Comparison of ENCODE assay signal across 8 cellular contexts in the genomic region with DNA sequence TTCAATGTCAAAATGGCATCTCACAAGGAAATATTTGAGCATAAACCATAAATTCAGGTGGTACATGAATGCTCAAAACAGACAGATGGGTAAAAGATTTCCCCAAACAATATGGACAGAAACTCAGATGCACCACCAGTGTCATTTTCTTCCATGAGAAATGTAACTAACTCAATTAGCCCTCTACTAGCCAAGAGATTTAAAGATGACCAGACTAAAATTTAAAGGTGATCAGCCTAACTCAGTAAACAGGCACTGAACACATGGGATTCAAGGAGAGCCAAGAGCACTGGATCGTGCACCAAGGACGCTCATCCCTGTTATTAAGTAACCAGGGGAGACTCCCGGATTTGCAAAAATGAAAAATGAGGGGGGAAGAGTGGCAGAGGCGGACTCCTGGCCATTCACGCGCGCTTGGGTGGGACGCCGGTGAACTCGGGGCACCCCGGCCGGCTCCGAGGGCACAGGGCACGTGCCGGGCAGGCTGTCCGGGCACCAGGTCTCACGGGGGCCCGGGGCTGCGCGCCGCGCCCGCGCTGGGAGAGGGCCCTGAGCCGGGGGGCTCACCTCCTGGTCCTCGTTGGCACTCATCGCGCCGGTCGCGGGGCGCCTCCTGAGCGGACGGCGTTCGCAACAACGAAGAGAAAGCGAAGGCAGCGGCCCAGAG. TPM values are rescaled to one million over a fixed set of nuclear protein-coding genes. Genes with fewer than 3 reads are reported as not detected.
DNase-seq lines count a peak whose midpoint lies in the region; ATAC-seq and TF ChIP-seq lines count a peak whose summit lies in the region.

No MANE protein-coding gene starts in this region.

- no peaks in the 10 kb centered on the region for H3K9me3 ChIP-seq in body of pancreas
- H3K9me3 ChIP-seq in spleen, result no peaks in the 10 kb centered on the region

- H3K27ac ChIP-seq in body of pancreas (peak overlapping the region; percentile 84 to 95 (median 89)), spleen (peak overlapping the region; percentile 92 to 97 (median 96))

- TF ChIP-seq POLR2A in body of pancreas (IDR thresholded peaks at IDR 0.05) (no peak), spleen (IDR thresholded peaks at IDR 0.05) (no peak)

- DNase-seq in GM12865 (ENCODE audit: low read depth), result peak; percentile 27
- no peak for DNase-seq in HFF-Myc (ENCODE audit: extremely low read depth, low read depth)
- DNase-seq in RKO (ENCODE audit: low spot score), result peak; percentile 19
- peak; percentile 14 to 38 (median 26) for DNase-seq in body of pancreas
- DNase-seq in immature natural killer cell, result no peak
- DNase-seq in spleen, result peak; percentile 90
- DNase-seq in GDM1 (lab: John Stamatoyannopoulos, UW), result no peak
- DNase-seq in middle frontal gyrus (ENCODE audit: extremely low spot score, low spot score), result no peak

- H3K36me3 Mint-ChIP-seq in immature natural killer cell, result peaks cover 0 to 7% (median 6%) of the 10 kb centered on the region in 3 donors

- 1% methylated on average over 21 to 38 of the region's 39 CpGs for WGBS in body of pancreas, 2 donors
- whole genome bisulfite sequencing in spleen, 5 donors, result 0 to 1% (median 0%) methylated on average over 23 to 38 of the region's 39 CpGs

- ATAC-seq in body of pancreas, result peak; percentile 22

- H3K27me3 ChIP-seq in body of pancreas (no peaks in the 10 kb centered on the region), spleen (replicated peaks in 1 of 7) (no peaks in the 10 kb centered on the region)

- H3K9me3 Mint-ChIP-seq in immature natural killer cell, result no peaks in the 10 kb centered on the region

- intact Hi-C loops in body of pancreas (cut with DNase I) (no loop called here), spleen (cut with DNase I; ENCODE audit: low total_unique reads) (loop anchor here (10.0 kb wide), 1 partner anchor 154 kb away; the partner anchor contains the start of gene ING2)

- H3K4me1 Mint-ChIP-seq in immature natural killer cell, result peaks cover 34 to 47% of the 10 kb centered on the region in 2 donors

- H3K36me3 ChIP-seq in body of pancreas (replicated peaks in 1 of 2; ENCODE audit: insufficient read depth in 1 of 2, low read depth in 2 of 2) (peaks cover 0 to 2% of the 10 kb centered on the region in 2 donors), spleen (peaks cover 0 to 26% (median under 1%) of the 10 kb centered on the region in 6 donors)

- no peak for TF ChIP-seq CTCF in GM12865 (IDR thresholded peaks at IDR 0.05; ENCODE audit: insufficient read depth, low read depth, low read length, missing control alignments)
- no peak for TF ChIP-seq CTCF in HFF-Myc (IDR thresholded peaks at IDR 0.05; ENCODE audit: low read depth, low read length, missing control alignments)
- TF ChIP-seq CTCF in body of pancreas (IDR thresholded peaks at IDR 0.05), result no peak
- TF ChIP-seq CTCF in spleen (IDR thresholded peaks at IDR 0.05 in 8 of 11, conservative IDR thresholded peaks at IDR 0.05 in 3 of 11), result peak in 1 of 11 experiments; percentile 3

- peak overlapping the region; percentile 89 for H3K4me3 ChIP-seq in GM12865 (ENCODE audit: low read depth, low read length)
- peak overlapping the region; percentile 94 for H3K4me3 ChIP-seq in HFF-Myc (replicated peaks; ENCODE audit: low read depth, low read length)
- peak overlapping the region; percentile 93 to 97 for H3K4me3 ChIP-seq in body of pancreas
- peak overlapping the region; percentile 61 to 91 (median 74) for H3K4me3 ChIP-seq in spleen

- H3K27ac Mint-ChIP-seq in immature natural killer cell, result peak overlapping the region; percentile 87 to 98 (median 96)

- peaks cover 20% of the 10 kb centered on the region for H3K4me1 ChIP-seq in body of pancreas
- peaks cover 26 to 59% (median 33%) of the 10 kb centered on the region in 6 donors for H3K4me1 ChIP-seq in spleen

- peak overlapping the region; percentile 94 to 97 (median 94) for H3K4me3 Mint-ChIP-seq in immature natural killer cell

- peaks cover 3 to 7% (median 6%) of the 10 kb centered on the region in 3 donors for H3K27me3 Mint-ChIP-seq in immature natural killer cell (ENCODE audit: low read depth in 3 of 3)

RNA-seq across cellular contexts. Expression of gene RWDD4, which starts 0.5 kb away (rescaled TPM):
- 10 to 100 TPM; 15.2 to 23.3 TPM for total RNA-seq in body of pancreas
- 10 to 100 TPM; 21.5 to 25.7 (median 25.0) TPM for polyA plus RNA-seq in immature natural killer cell
- 10 to 100 TPM in 6 of 7 donors, 1 to 10 TPM in 1; 8.9 to 16.9 (median 14.2) TPM for total RNA-seq in spleen
- polyA plus RNA-seq in spleen, result 10 to 100 TPM in 2 of 3 donors, 1 to 10 TPM in 1; 8.3 to 12.9 (median 11.3) TPM

RNA-seq across cellular contexts. Expression of gene TRAPPC11, which starts 0.6 kb away (rescaled TPM):
- total RNA-seq in body of pancreas, result 100 to 1,000 TPM in 1 of 2 donors, 10 to 100 TPM in 1; 22.6 to 107 TPM
- 10 to 100 TPM; 12.5 to 20.0 (median 13.0) TPM for polyA plus RNA-seq in immature natural killer cell
- 10 to 100 TPM; 33.8 to 72.2 (median 47.1) TPM for total RNA-seq in spleen
- 10 to 100 TPM; 14.3 to 15.1 (median 15.0) TPM for polyA plus RNA-seq in spleen

Comparison
In these comparisons a context has a peak if more than half of its experiments do, and no peak if none do; other contexts are left out.
1. DNase-seq: peak in GM12865 (single experiment), RKO (single experiment), body of pancreas (4 of 4) and spleen (single experiment); none in HFF-Myc (single experiment), immature natural killer cell (0 of 3), GDM1 (single experiment) and middle frontal gyrus (single experiment).
2. Peak in every context shown above with its lines, with median percentiles within 50 percentile points of each other: H3K4me3 ChIP-seq.